Comparison of ENCODE assay signal across 27 cellular contexts in genomic region chr17:7677388-7678067, GRCh38. TPM values are rescaled to one million over a fixed set of nuclear protein-coding genes. Genes with fewer than 3 reads are reported as not detected.
A peak's percentile ranks its signal among the peaks of the same experiment; 100 is the strongest.
DNase-seq lines count a peak whose midpoint lies in the region; FAIRE-seq and TF ChIP-seq lines count a peak whose summit lies in the region.
"Had no signal": no experiment of that assay in that cellular context is flagged by ENCODE, and none has a peak within 500 bp of the region (broad histone marks: within the 10 kb centered on the region; RNA-seq: fewer than 3 reads in every experiment).

No MANE protein-coding gene starts in this region.

- H3K4ac ChIP-seq in H1 (replicated peaks; ENCODE audit: insufficient read length, low read depth, low read length), result no peak overlapping the region
- H3K4ac ChIP-seq in mesenchymal stem cell (ENCODE audit: low read depth in 1 of 2, low read length in 2 of 2), result no peak overlapping the region

- H4K91ac ChIP-seq in H1 (replicated peaks; ENCODE audit: insufficient read length, low read length) (peak overlapping the region; percentile 57), mesenchymal stem cell (ENCODE audit: low read length) (no peak overlapping the region)

- TF ChIP-seq POLR2A in H1 (IDR thresholded peaks at IDR 0.05; ENCODE audit: control extremely low read depth in 1 of 2, low read depth in 2 of 2, low read length in 2 of 2), result no peak

- no peaks in the 10 kb centered on the region for H3K23me2 ChIP-seq in H1 (ENCODE audit: low read depth, low read length)

- peaks cover 27% of the 10 kb centered on the region for H3K4me1 ChIP-seq in HUES6 (ENCODE audit: control insufficient read depth, insufficient read depth, low read length)
- H3K4me1 ChIP-seq in H1 (replicated peaks in 1 of 4; ENCODE audit: control insufficient read depth in 3 of 4, insufficient read depth in 4 of 4, low read length in 3 of 4), result peaks cover 5 to 18% (median 12%) of the 10 kb centered on the region in 4 experiments
- peaks cover 7% of the 10 kb centered on the region for H3K4me1 ChIP-seq in mesenchymal stem cell (ENCODE audit: control insufficient read depth, insufficient read depth, low read depth, low read length)
- H3K4me1 ChIP-seq: gastroesophageal sphincter had no signal

- POLR2A ChIA-PET in activated CD4-positive, alpha-beta T cell treated with anti-CD3 and anti-CD28 coated beads, Interleukin-2, amount 10 ng/mL, durations not matched to agents 7 days and 5 days (lab: Charles Lee), result interaction anchor here (0.6 kb wide), 1 partner anchor 8 kb away, joined by 4 read pairs; no protein-coding TSS in a partner anchor
- POLR2A ChIA-PET in H1 (lab: Charles Lee; ENCODE audit: partially characterized antibody), result interaction anchor here (0.7 to 79.4 kb wide), 8 partner anchors 11 to 159 kb away, joined by 3 to 2272 read pairs (median 8); partner anchors contain the start of genes ATP1B2, CD68, FXR2 and MPDU1

- CTCF ChIA-PET in activated CD4-positive, alpha-beta T cell treated with anti-CD3 and anti-CD28 coated beads, Interleukin-2, amount 10 ng/mL, durations not matched to agents 7 days and 5 days (lab: Charles Lee), result interaction anchor here (3.0 kb wide), 1 partner anchor 10 kb away, joined by 17 read pairs; the partner anchor contains the start of genes TP53 and WRAP53
- CTCF ChIA-PET in H1 (lab: Charles Lee; ENCODE audit: partially characterized antibody), result interaction anchor here (0.6 to 15.7 kb wide), 6 partner anchors 8 to 88 kb away, joined by 4 to 332 read pairs (median 66); partner anchors contain the start of genes SHBG, SOX15, TP53 and WRAP53

- H3K14ac ChIP-seq in H1 (ENCODE audit: insufficient read length) (no peak overlapping the region), mesenchymal stem cell (ENCODE audit: low read length in 2 of 2) (no peak overlapping the region)

- H3K27ac ChIP-seq in HUES6 (ENCODE audit: low read depth, low read length) (peak overlapping the region; percentile 74; the same call in 1 of the 2 replicates), H1 (ENCODE audit: low read depth, low read length) (no peak overlapping the region), mesenchymal stem cell (ENCODE audit: low read length, poor library complexity, severe bottlenecking) (no peak overlapping the region)
- H3K27ac ChIP-seq: gastroesophageal sphincter, VCaP had no signal

- H3K23ac ChIP-seq in H1 (ENCODE audit: insufficient read length), result no peak overlapping the region
- no peak overlapping the region for H3K23ac ChIP-seq in mesenchymal stem cell (ENCODE audit: low read length in 2 of 2)

- H3K18ac ChIP-seq in H1 (ENCODE audit: extremely low read depth, low read length) (no peak overlapping the region), mesenchymal stem cell (ENCODE audit: low read depth in 1 of 2, low read length in 2 of 2) (no peak overlapping the region)

- no peak for TF ChIP-seq CTCF in H1 (IDR thresholded peaks at IDR 0.05; ENCODE audit: control extremely low read depth in 1 of 3, insufficient read depth in 1 of 3, low read depth in 1 of 3, low read length in 3 of 3)

- no peak overlapping the region for H2BK20ac ChIP-seq in H1 (ENCODE audit: low read length)

- FAIRE-seq in H1 (lab: Jason Lieb, UNC), result peak; percentile 32
- FAIRE-seq: bronchial epithelial cell, colon had no signal

- H4K8ac ChIP-seq in H1 (ENCODE audit: extremely low read depth, insufficient read depth, low read length) (no peak overlapping the region), mesenchymal stem cell (ENCODE audit: low read length) (no peak overlapping the region)

- H3K9me3 Mint-ChIP-seq in activated CD4-positive, alpha-beta T cell treated with anti-CD3 and anti-CD28 coated beads, Interleukin-2, amount 10 ng/mL, durations not matched to agents 7 days and 5 days, result peaks cover 10% of the 10 kb centered on the region

- H3K36me3 ChIP-seq in HUES6 (ENCODE audit: control insufficient read depth, insufficient read depth, low read length) (peaks cover 35% of the 10 kb centered on the region), H1 (ENCODE audit: control insufficient read depth in 2 of 4, insufficient read depth in 4 of 4, low read length in 3 of 4) (peaks cover 23 to 36% (median 31%) of the 10 kb centered on the region in 4 experiments), mesenchymal stem cell (ENCODE audit: control insufficient read depth in 1 of 2, insufficient read depth in 2 of 2, low read depth in 1 of 2, low read length in 2 of 2) (peaks cover 29 to 35% of the 10 kb centered on the region in 2 experiments)

- peaks cover 2 to 33% of the 10 kb centered on the region in 2 experiments; a peak in 3 of 4 replicates for H3K79me2 ChIP-seq in H1 (ENCODE audit: control insufficient read depth in 1 of 2, insufficient read depth in 2 of 2, low read length in 2 of 2)

- H3K4me3 ChIP-seq in HUES6 (ENCODE audit: low read depth, low read length) (peak overlapping the region; percentile 32; the same call in 1 of the 2 replicates), H1 (ENCODE audit: extremely low read depth in 1 of 4, insufficient read depth in 2 of 4, low read depth in 3 of 4, low read length in 4 of 4) (peak overlapping the region in 2 of 4 experiments; percentile 1 to 15; a peak in 2 of 8 replicates), mesenchymal stem cell (ENCODE audit: insufficient read depth in 1 of 2, low read depth in 1 of 2, low read length in 2 of 2) (no peak overlapping the region)
- H3K4me3 ChIP-seq: gastroesophageal sphincter had no signal

- no peaks in the 10 kb centered on the region for H3K27me3 ChIP-seq in HUES6 (ENCODE audit: control insufficient read depth, insufficient read depth, low read length)
- no peaks in the 10 kb centered on the region for H3K27me3 ChIP-seq in H1 (replicated peaks in 1 of 4; ENCODE audit: control insufficient read depth in 3 of 4, extremely low read depth in 1 of 4, insufficient read depth in 3 of 4, low read length in 3 of 4)
- H3K27me3 ChIP-seq in mesenchymal stem cell (ENCODE audit: control insufficient read depth in 1 of 2, insufficient read depth in 1 of 2, low read length in 2 of 2), result no peaks in the 10 kb centered on the region
- H3K27me3 ChIP-seq: gastroesophageal sphincter had no signal

- H3K27ac Mint-ChIP-seq in activated CD4-positive, alpha-beta T cell treated with anti-CD3 and anti-CD28 coated beads, Interleukin-2, amount 10 ng/mL, durations not matched to agents 7 days and 5 days, result peak overlapping the region; percentile 43
- H3K27ac Mint-ChIP-seq: T-helper 2 cell treated with Interferon-gamma antibody and Interleukin-4, amounts not matched to agents 5 μg/mL and 100 μg/mL, for 36 hours had no signal

- H2BK5ac ChIP-seq in H1 (ENCODE audit: low read depth, low read length) (no peak overlapping the region), mesenchymal stem cell (ENCODE audit: low read depth, low read length, poor library complexity, severe bottlenecking) (no peak overlapping the region)

- H4K5ac ChIP-seq in H1 (ENCODE audit: insufficient read length, low read depth, low read length), result no peak overlapping the region

- H2BK12ac ChIP-seq in H1 (ENCODE audit: low read depth, low read length), result 0 out of 2 replicates have a peak overlapping the region, but pooled peaks have one; percentile 60
- H2BK12ac ChIP-seq in mesenchymal stem cell (ENCODE audit: low read length in 2 of 2), result no peak overlapping the region

- H2BK120ac ChIP-seq in H1 (replicated peaks; ENCODE audit: low read depth, low read length) (no peak overlapping the region), mesenchymal stem cell (ENCODE audit: low read depth, low read length) (no peak overlapping the region)

- peak overlapping the region; percentile 47 to 57; a peak in 3 of 4 replicates for H3K4me2 ChIP-seq in H1 (ENCODE audit: insufficient read depth in 1 of 2, low read depth in 2 of 2, low read length in 2 of 2)
- H3K4me2 ChIP-seq in mesenchymal stem cell (ENCODE audit: low read length, poor library complexity, severe bottlenecking), result no peak overlapping the region

- H2BK15ac ChIP-seq in H1 (ENCODE audit: low read length) (no peak overlapping the region), mesenchymal stem cell (ENCODE audit: low read depth, poor library complexity, severe bottlenecking) (no peak overlapping the region)

- H3K9ac ChIP-seq in HUES6 (ENCODE audit: low read length) (peak overlapping the region; percentile 69), H1 (replicated peaks in 1 of 4; ENCODE audit: extremely low read depth in 1 of 4, low read depth in 3 of 4, low read length in 3 of 4) (no peak overlapping the region), mesenchymal stem cell (ENCODE audit: low read length) (peak overlapping the region; percentile 6)

- TF ChIP-seq EP300 in H1 (IDR thresholded peaks at IDR 0.05; ENCODE audit: borderline replicate concordance in 1 of 2, low read depth in 2 of 2, low read length in 2 of 2), result no peak

- TF ChIP-seq RAD21 in H1 (IDR thresholded peaks at IDR 0.05 in 1 of 2, conservative IDR thresholded peaks at IDR 0.05 in 1 of 2; ENCODE audit: low read depth in 2 of 2, low read length in 2 of 2), result no peak

- 28% methylated on average over 10 of the region's 10 CpGs; no CpG with 5 or more reads in 1 of the 2 experiments for WGBS in H1 (ENCODE audit: extremely low coverage in 1 of 2, insufficient coverage in 1 of 2, insufficient read length in 1 of 2, insufficient replicate concordance in 2 of 2, low coverage in 1 of 2, low lambda C conversion rate in 2 of 2, missing lambda C conversion rate in 1 of 2), 2 experiments
- WGBS in mesenchymal stem cell, result 59% methylated on average over 10 of the region's 10 CpGs

- H2AFZ ChIP-seq in H1 (ENCODE audit: low read length), result no peak overlapping the region
- H2AFZ ChIP-seq in mesenchymal stem cell (ENCODE audit: low read depth, low read length), result no peak overlapping the region

- peaks cover 5 to 6% of the 10 kb centered on the region in 2 experiments for H4K20me1 ChIP-seq in H1 (replicated peaks in 1 of 2; ENCODE audit: control insufficient read depth in 1 of 2, insufficient read depth in 2 of 2, low read length in 2 of 2)

- H3K9me3 ChIP-seq in HUES6 (ENCODE audit: control insufficient read depth, insufficient read depth, low read depth, low read length) (peaks cover 7% of the 10 kb centered on the region), H1 (ENCODE audit: insufficient read depth in 2 of 2, low read depth in 1 of 2, low read length in 1 of 2) (peaks cover 5 to 13% of the 10 kb centered on the region in 2 experiments; a peak in 2 of 4 replicates), mesenchymal stem cell (ENCODE audit: control insufficient read depth, low read length) (peaks cover 10% of the 10 kb centered on the region)

- H3K56ac ChIP-seq in H1 (replicated peaks; ENCODE audit: insufficient read length, low read depth, low read length), result no peak overlapping the region

- H2AK5ac ChIP-seq in H1 (ENCODE audit: low read depth, low read length), result no peak overlapping the region
- H2AK5ac ChIP-seq in mesenchymal stem cell (ENCODE audit: low read length, severe bottlenecking), result no peak overlapping the region

- H3K36me3 Mint-ChIP-seq in activated CD4-positive, alpha-beta T cell treated with anti-CD3 and anti-CD28 coated beads, Interleukin-2, amount 10 ng/mL, durations not matched to agents 7 days and 5 days (ENCODE audit: low read depth), result peaks cover 38% of the 10 kb centered on the region

- no peak overlapping the region for H3K4me3 Mint-ChIP-seq in activated CD4-positive, alpha-beta T cell treated with anti-CD3 and anti-CD28 coated beads, Interleukin-2, amount 10 ng/mL, durations not matched to agents 7 days and 5 days
- H3K4me3 Mint-ChIP-seq: CD8-positive, alpha-beta memory T cell; T-helper 2 cell treated with Interferon-gamma antibody and Interleukin-4, amounts not matched to agents 5 μg/mL and 100 μg/mL, for 36 hours had no signal

- no peak for DNase-seq in activated CD4-positive, alpha-beta T cell treated with anti-CD3 and anti-CD28 coated beads, Interleukin-2, amount 10 ng/mL, durations not matched to agents 7 days and 5 days
- no peak for DNase-seq in activated CD4-positive, alpha-beta T cell treated with anti-CD3 and anti-CD28 coated beads, Interleukin-2, amount 50 U/mL, for 48 hours
- DNase-seq in H1 (ENCODE audit: low read depth in 1 of 2, low spot score in 2 of 2) (no peak), mesenchymal stem cell (no peak), GDM1 (lab: John Stamatoyannopoulos, UW) (no peak), ureter (ENCODE audit: low spot score) (no peak), NCI-H345 treated with DMSO at 0.1 percent for 48 hours (lab: John Stamatoyannopoulos, UW; ENCODE audit: unreplicated experiment) (no peak)
- DNase-seq: 8988T; activated CD8-positive, alpha-beta memory T cell treated with anti-CD3 and anti-CD28 coated beads, Interleukin-2, amount 50 U/mL, for 48 hours; activated effector memory CD4-positive, alpha-beta T cell treated with anti-CD3 and anti-CD28 coated beads, Interleukin-2, amount 50 U/mL, for 16 hours; CD8-positive, alpha-beta memory T cell; DMS53; GF-D8; GOT3; hippocampal formation; mammary epithelial cell; NCI-H1092; NCI-H2029; trophoblast cell had no signal

- H3K79me1 ChIP-seq in H1 (ENCODE audit: low read depth, low read length), result peaks cover 3% of the 10 kb centered on the region; the same call in 1 of the 2 replicates
- peaks cover 22% of the 10 kb centered on the region for H3K79me1 ChIP-seq in mesenchymal stem cell (replicated peaks; ENCODE audit: low read length, poor library complexity, severe bottlenecking)

- H3K27me3 Mint-ChIP-seq in activated CD4-positive, alpha-beta T cell treated with anti-CD3 and anti-CD28 coated beads, Interleukin-2, amount 10 ng/mL, durations not matched to agents 7 days and 5 days, result no peaks in the 10 kb centered on the region
- H3K27me3 Mint-ChIP-seq: CD8-positive, alpha-beta memory T cell had no signal

- peaks cover 9% of the 10 kb centered on the region for H3K4me1 Mint-ChIP-seq in activated CD4-positive, alpha-beta T cell treated with anti-CD3 and anti-CD28 coated beads, Interleukin-2, amount 10 ng/mL, durations not matched to agents 7 days and 5 days

RNA-seq across cellular contexts. Expression of gene TP53, which starts 9.8 kb away (rescaled TPM):
- 100 to 1,000 TPM; 154 to 182 TPM for total RNA-seq in activated CD4-positive, alpha-beta T cell treated with anti-CD3 and anti-CD28 coated beads, Interleukin-2, amount 10 ng/mL, durations not matched to agents 7 days and 5 days
- 198 and 210 TPM in 2 replicates for total RNA-seq in H1 (2021; fragmentation: NEBNext Ultra II Directional; extraction: Animal tissue kit (Norgen Biotek cat#: 25700))
- polyA plus RNA-seq in H1 (2011; rRNA removed), result 143 and 149 TPM in 2 replicates
- polyA plus RNA-seq in H1 (2011; cell fraction: cytosol; rRNA removed), result 84.3 TPM
- 102 TPM for polyA plus RNA-seq in H1 (2011; cell fraction: nucleus; rRNA removed)
- 174 to 217 TPM (median 194 TPM) in 4 replicates for polyA plus RNA-seq in H1 (2012, experiment 1 of 2)
- 263 TPM for polyA plus RNA-seq in H1 (2012, experiment 2 of 2)
- polyA plus RNA-seq in H1 (2013, experiment 1 of 2), result 192 TPM
- 190 TPM for polyA plus RNA-seq in H1 (2013, experiment 2 of 2)
- polyA minus RNA-seq in H1 (2011; rRNA and poly(A)+ RNA removed), result 136 TPM in 2 replicates
- polyA minus RNA-seq in H1 (2011; cell fraction: cytosol; rRNA and poly(A)+ RNA removed), result 107 TPM
- 55.7 TPM for polyA minus RNA-seq in H1 (2011; cell fraction: nucleus; rRNA and poly(A)+ RNA removed)
- 101 TPM for polyA plus RNA-seq in mesenchymal stem cell (2013, experiment 1 of 2)
- polyA plus RNA-seq in mesenchymal stem cell (2013, experiment 2 of 2), result 96.0 TPM
- total RNA-seq in ureter, result 131 TPM

RNA-seq across cellular contexts. Expression of gene WRAP53, which starts 10.7 kb away (rescaled TPM):
- total RNA-seq in activated CD4-positive, alpha-beta T cell treated with anti-CD3 and anti-CD28 coated beads, Interleukin-2, amount 10 ng/mL, durations not matched to agents 7 days and 5 days, result 10 to 100 TPM; 22.6 to 24.2 TPM
- total RNA-seq in H1 (2021; fragmentation: NEBNext Ultra II Directional; extraction: Animal tissue kit (Norgen Biotek cat#: 25700)), result 29.3 and 30.1 TPM in 2 replicates
- polyA plus RNA-seq in H1 (2011; rRNA removed), result 29.2 and 38.4 TPM in 2 replicates
- 24.4 TPM for polyA plus RNA-seq in H1 (2011; cell fraction: cytosol; rRNA removed)
- 42.9 TPM for polyA plus RNA-seq in H1 (2011; cell fraction: nucleus; rRNA removed)
- 23.4 to 35.3 TPM (median 32.4 TPM) in 4 replicates for polyA plus RNA-seq in H1 (2012, experiment 1 of 2)
- polyA plus RNA-seq in H1 (2012, experiment 2 of 2), result 38.6 TPM
- polyA plus RNA-seq in H1 (2013, experiment 1 of 2), result 21.8 TPM
- 19.4 TPM for polyA plus RNA-seq in H1 (2013, experiment 2 of 2)
- 14.3 and 16.1 TPM in 2 replicates for polyA minus RNA-seq in H1 (2011; rRNA and poly(A)+ RNA removed)
- 12.0 TPM for polyA minus RNA-seq in H1 (2011; cell fraction: cytosol; rRNA and poly(A)+ RNA removed)
- polyA minus RNA-seq in H1 (2011; cell fraction: nucleus; rRNA and poly(A)+ RNA removed), result 10.0 TPM
- 5.0 TPM for polyA plus RNA-seq in mesenchymal stem cell (2013, experiment 1 of 2)
- 4.3 TPM for polyA plus RNA-seq in mesenchymal stem cell (2013, experiment 2 of 2)
- 6.5 TPM for total RNA-seq in ureter

RNA-seq across cellular contexts. Expression of gene ATP1B2, which starts 26.8 kb away (rescaled TPM):
- under 1 TPM in 1 of 2 experiments, not detected in 1; 0.08 TPM for total RNA-seq in activated CD4-positive, alpha-beta T cell treated with anti-CD3 and anti-CD28 coated beads, Interleukin-2, amount 10 ng/mL, durations not matched to agents 7 days and 5 days
- total RNA-seq in H1 (2021; fragmentation: NEBNext Ultra II Directional; extraction: Animal tissue kit (Norgen Biotek cat#: 25700)), result 19.8 and 21.0 TPM in 2 replicates
- polyA plus RNA-seq in H1 (2011; rRNA removed), result 9.1 and 12.6 TPM in 2 replicates
- polyA plus RNA-seq in H1 (2011; cell fraction: cytosol; rRNA removed), result 4.0 TPM
- 10.8 TPM for polyA plus RNA-seq in H1 (2011; cell fraction: nucleus; rRNA removed)
- 14.7 to 25.4 TPM (median 20.2 TPM) in 4 replicates for polyA plus RNA-seq in H1 (2012, experiment 1 of 2)
- polyA plus RNA-seq in H1 (2012, experiment 2 of 2), result 18.6 TPM
- 36.4 TPM for polyA plus RNA-seq in H1 (2013, experiment 1 of 2)
- polyA plus RNA-seq in H1 (2013, experiment 2 of 2), result 38.8 TPM
- polyA minus RNA-seq in H1 (2011; rRNA and poly(A)+ RNA removed), result 12.0 and 12.6 TPM in 2 replicates
- 19.2 TPM for polyA minus RNA-seq in H1 (2011; cell fraction: cytosol; rRNA and poly(A)+ RNA removed)
- polyA minus RNA-seq in H1 (2011; cell fraction: nucleus; rRNA and poly(A)+ RNA removed), result 9.9 TPM
- 0.35 TPM for polyA plus RNA-seq in mesenchymal stem cell (2013, experiment 1 of 2)
- 0.36 TPM for polyA plus RNA-seq in mesenchymal stem cell (2013, experiment 2 of 2)
- 10.0 TPM for total RNA-seq in ureter
- total RNA-seq: bronchial epithelial cell, LHCN-M2, mammary epithelial cell, pulmonary artery endothelial cell had no signal
- polyA plus RNA-seq: CD8-positive, alpha-beta memory T cell; mammary epithelial cell had no signal

RNA-seq across cellular contexts. Expression of gene EFNB3, which starts 27.5 kb away (rescaled TPM):
- not detected for total RNA-seq in activated CD4-positive, alpha-beta T cell treated with anti-CD3 and anti-CD28 coated beads, Interleukin-2, amount 10 ng/mL, durations not matched to agents 7 days and 5 days
- total RNA-seq in H1 (2021; fragmentation: NEBNext Ultra II Directional; extraction: Animal tissue kit (Norgen Biotek cat#: 25700)), result 15.0 and 16.0 TPM in 2 replicates
- polyA plus RNA-seq in H1 (2011; rRNA removed), result 27.1 and 27.3 TPM in 2 replicates
- polyA plus RNA-seq in H1 (2011; cell fraction: cytosol; rRNA removed), result 19.9 TPM
- 40.5 TPM for polyA plus RNA-seq in H1 (2011; cell fraction: nucleus; rRNA removed)
- polyA plus RNA-seq in H1 (2012, experiment 1 of 2), result 15.2 to 17.2 TPM (median 16.3 TPM) in 4 replicates
- polyA plus RNA-seq in H1 (2012, experiment 2 of 2), result 20.2 TPM
- polyA plus RNA-seq in H1 (2013, experiment 1 of 2), result 18.0 TPM
- polyA plus RNA-seq in H1 (2013, experiment 2 of 2), result 18.9 TPM
- polyA minus RNA-seq in H1 (2011; rRNA and poly(A)+ RNA removed), result 14.9 and 18.5 TPM in 2 replicates
- polyA minus RNA-seq in H1 (2011; cell fraction: cytosol; rRNA and poly(A)+ RNA removed), result 8.7 TPM
- 9.7 TPM for polyA minus RNA-seq in H1 (2011; cell fraction: nucleus; rRNA and poly(A)+ RNA removed)
- polyA plus RNA-seq in mesenchymal stem cell (2013, experiment 1 of 2), result 5.9 TPM
- 5.2 TPM for polyA plus RNA-seq in mesenchymal stem cell (2013, experiment 2 of 2)
- 2.3 TPM for total RNA-seq in ureter
- total RNA-seq: CD8-positive, alpha-beta memory T cell had no signal
- polyA plus RNA-seq: CD8-positive, alpha-beta memory T cell had no signal

RNA-seq across cellular contexts. Expression of gene DNAH2, which starts 40.0 kb away (rescaled TPM):
- not detected for total RNA-seq in activated CD4-positive, alpha-beta T cell treated with anti-CD3 and anti-CD28 coated beads, Interleukin-2, amount 10 ng/mL, durations not matched to agents 7 days and 5 days
- total RNA-seq in H1 (2021; fragmentation: NEBNext Ultra II Directional; extraction: Animal tissue kit (Norgen Biotek cat#: 25700)), result 0.13 and 0.21 TPM in 2 replicates
- 0.18 and 0.25 TPM in 2 replicates for polyA plus RNA-seq in H1 (2011; rRNA removed)
- polyA plus RNA-seq in H1 (2011; cell fraction: cytosol; rRNA removed), result 0.27 TPM
- 0.86 TPM for polyA plus RNA-seq in H1 (2011; cell fraction: nucleus; rRNA removed)
- 0.04 to 0.18 TPM (median 0.11 TPM) in 4 replicates for polyA plus RNA-seq in H1 (2012, experiment 1 of 2)
- 0.13 TPM for polyA plus RNA-seq in H1 (2012, experiment 2 of 2)
- 0.12 TPM for polyA plus RNA-seq in H1 (2013, experiment 1 of 2)
- polyA plus RNA-seq in H1 (2013, experiment 2 of 2), result 0.06 TPM
- polyA minus RNA-seq in H1 (2011; rRNA and poly(A)+ RNA removed), result 0.32 and 0.50 TPM in 2 replicates
- 0.44 TPM for polyA minus RNA-seq in H1 (2011; cell fraction: cytosol; rRNA and poly(A)+ RNA removed)
- 0.50 TPM for polyA minus RNA-seq in H1 (2011; cell fraction: nucleus; rRNA and poly(A)+ RNA removed)
- 0.06 TPM for polyA plus RNA-seq in mesenchymal stem cell (2013, experiment 1 of 2)
- 0.01 TPM for polyA plus RNA-seq in mesenchymal stem cell (2013, experiment 2 of 2)
- total RNA-seq in ureter, result 1.5 TPM
- total RNA-seq: CD8-positive, alpha-beta memory T cell; LHCN-M2 had no signal
- polyA plus RNA-seq: CD8-positive, alpha-beta memory T cell had no signal

Comparison
In these comparisons a context has a peak if more than half of its experiments do, and no peak if none do; other contexts are left out.
1. H3K9ac ChIP-seq: peak in HUES6 (single experiment) and mesenchymal stem cell (single experiment); none in H1 (0 of 4).